In the genomic region with DNA sequence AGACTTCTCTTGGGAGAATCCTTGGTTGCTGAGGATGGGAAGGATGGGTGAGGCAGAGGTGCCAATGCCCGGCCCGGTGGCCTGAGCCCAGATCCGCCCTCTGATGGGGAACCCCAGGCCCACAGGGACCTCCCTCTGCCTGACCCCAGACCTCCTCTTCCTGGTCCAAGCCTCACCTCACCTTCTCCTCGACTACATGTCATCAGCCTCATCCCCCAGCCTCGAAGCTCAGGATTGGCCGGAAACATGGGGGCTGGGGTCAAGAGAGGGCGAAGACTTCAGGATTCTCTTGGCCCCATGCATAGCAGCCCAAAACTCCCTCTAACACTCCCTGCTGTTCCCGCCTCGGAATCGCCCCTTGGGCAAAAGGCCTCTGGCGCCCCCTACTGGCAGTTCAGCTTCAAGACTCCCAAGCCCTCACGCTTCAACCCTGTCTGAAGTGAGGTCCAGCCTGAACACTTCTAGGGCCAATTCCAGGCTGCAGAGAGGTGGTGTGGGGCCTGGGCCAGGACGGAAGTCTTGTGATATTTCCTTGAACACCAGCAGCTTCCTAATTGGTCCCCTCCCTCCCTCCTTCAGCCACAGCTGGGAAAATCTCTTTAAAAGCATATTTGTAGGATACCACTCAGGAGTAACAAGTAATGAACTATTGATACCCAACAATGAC, we compare ENCODE assay signal across 8 cellular contexts. TPM values are rescaled to one million over a fixed set of nuclear protein-coding genes. Genes with fewer than 3 reads are reported as not detected.
DNase-seq lines count a peak whose midpoint lies in the region; ATAC-seq and TF ChIP-seq lines count a peak whose summit lies in the region.

No MANE protein-coding gene starts in this region.

- no peak overlapping the region for H3K27ac ChIP-seq in neutrophil
- H3K27ac ChIP-seq in substantia nigra (ENCODE audit: low read depth, low read length, poor library complexity, severe bottlenecking): no peak overlapping the region

- H3K27me3 ChIP-seq in MG63 (no peaks in the 10 kb centered on the region), neutrophil (peaks cover 26% of the 10 kb centered on the region)

- ATAC-seq in GM21381 (IDR thresholded peaks at IDR 0.05; ENCODE audit: unreplicated experiment): no peak

- H3K4me3 ChIP-seq in GM12864 (ENCODE audit: low read depth, low read length) (no peak overlapping the region), MG63 (no peak overlapping the region), fibroblast of pulmonary artery (replicated peaks; ENCODE audit: low read depth, low read length) (no peak overlapping the region), neutrophil (ENCODE audit: low read depth in 1 of 2, low read length in 1 of 2) (no peak overlapping the region)

- no peaks in the 10 kb centered on the region for H3K9me3 Mint-ChIP-seq in activated T-helper 2 cell treated with anti-CD3 and anti-CD28 coated beads, Interferon-gamma antibody, Interleukin-2, Interleukin-4, amounts not matched to agents 10 μg/mL and 5 μg/mL and 100 μg/mL, durations not matched to agents 14 hours and 24 hours and 36 hours

- intact Hi-C loops in activated T-helper 2 cell treated with anti-CD3 and anti-CD28 coated beads, Interferon-gamma antibody, Interleukin-2, Interleukin-4, amounts not matched to agents 10 μg/mL and 5 μg/mL and 100 μg/mL, durations not matched to agents 14 hours and 24 hours and 36 hours (cut with micrococcal nuclease): loop anchor here (1.0 to 2.0 kb wide), 3 partner anchors 73 to 166 kb away; no protein-coding TSS in a partner anchor

- no peak overlapping the region for H3K4me3 Mint-ChIP-seq in activated T-helper 2 cell treated with anti-CD3 and anti-CD28 coated beads, Interferon-gamma antibody, Interleukin-2, Interleukin-4, amounts not matched to agents 10 μg/mL and 5 μg/mL and 100 μg/mL, durations not matched to agents 14 hours and 24 hours and 36 hours (ENCODE audit: low read depth)

- H3K9me3 ChIP-seq in MG63 (no peaks in the 10 kb centered on the region), neutrophil (no peaks in the 10 kb centered on the region)

- TF ChIP-seq CTCF in GM12864 (IDR thresholded peaks at IDR 0.05; ENCODE audit: low read depth, low read length, missing control alignments) (peak; percentile 95), fibroblast of pulmonary artery (IDR thresholded peaks at IDR 0.05; ENCODE audit: low read length, missing control alignments) (peak; percentile 99), neutrophil (IDR thresholded peaks at IDR 0.05) (peak; percentile 95)

- H3K27me3 Mint-ChIP-seq in activated T-helper 2 cell treated with anti-CD3 and anti-CD28 coated beads, Interferon-gamma antibody, Interleukin-2, Interleukin-4, amounts not matched to agents 10 μg/mL and 5 μg/mL and 100 μg/mL, durations not matched to agents 14 hours and 24 hours and 36 hours (ENCODE audit: low read depth): peaks cover 2% of the 10 kb centered on the region

- H3K27ac Mint-ChIP-seq in activated T-helper 2 cell treated with anti-CD3 and anti-CD28 coated beads, Interferon-gamma antibody, Interleukin-2, Interleukin-4, amounts not matched to agents 10 μg/mL and 5 μg/mL and 100 μg/mL, durations not matched to agents 14 hours and 24 hours and 36 hours: peak overlapping the region; percentile 69

- H3K36me3 Mint-ChIP-seq in activated T-helper 2 cell treated with anti-CD3 and anti-CD28 coated beads, Interferon-gamma antibody, Interleukin-2, Interleukin-4, amounts not matched to agents 10 μg/mL and 5 μg/mL and 100 μg/mL, durations not matched to agents 14 hours and 24 hours and 36 hours (ENCODE audit: low read depth): no peaks in the 10 kb centered on the region

- H3K36me3 ChIP-seq in MG63 (no peaks in the 10 kb centered on the region), neutrophil (no peaks in the 10 kb centered on the region)

- peaks cover 22% of the 10 kb centered on the region for H3K4me1 Mint-ChIP-seq in activated T-helper 2 cell treated with anti-CD3 and anti-CD28 coated beads, Interferon-gamma antibody, Interleukin-2, Interleukin-4, amounts not matched to agents 10 μg/mL and 5 μg/mL and 100 μg/mL, durations not matched to agents 14 hours and 24 hours and 36 hours (ENCODE audit: low read depth)

- peaks cover 0 to 9% of the 10 kb centered on the region in 2 experiments for H3K4me1 ChIP-seq in neutrophil (ENCODE audit: control insufficient read depth in 1 of 2, insufficient read depth in 1 of 2, low read depth in 1 of 2, low read length in 1 of 2)

- DNase-seq in GM12864 (ENCODE audit: low read depth) (peak; percentile 66), MG63 (peak; percentile 85), SHP77 (lab: John Stamatoyannopoulos, UW) (peak; percentile 55 to 77), fibroblast of pulmonary artery (ENCODE audit: low read depth) (peak; percentile 87), substantia nigra (lab: John Stamatoyannopoulos, UW) (peak in 47 of 49 donors; percentile 16 to 89 (median 70))
- DNase-seq in activated T-helper 2 cell treated with anti-CD3 and anti-CD28 coated beads, Interferon-gamma antibody, Interleukin-2, Interleukin-4, amounts not matched to agents 10 μg/mL and 5 μg/mL and 100 μg/mL, durations not matched to agents 14 hours and 24 hours and 36 hours (ENCODE audit: low spot score): peak; percentile 79

RNA-seq across cellular contexts. Expression of a gene that starts 47.2 kb away (rescaled TPM):
- 0.07 and 1.5 TPM in 2 replicates for total RNA-seq in MG63 (2014; rRNA removed; shearing (Covaris generic); ENCODE audit: low replicate concordance)
- total RNA-seq in activated T-helper 2 cell treated with anti-CD3 and anti-CD28 coated beads, Interferon-gamma antibody, Interleukin-2, Interleukin-4, amounts not matched to agents 10 μg/mL and 5 μg/mL and 100 μg/mL, durations not matched to agents 14 hours and 24 hours and 36 hours: 50.7 and 58.0 TPM in 2 replicates

Comparison
In these comparisons a context has a peak if more than half of its experiments do, and no peak if none do; other contexts are left out.
1. RNA of a gene that starts 47.2 kb away (total RNA-seq): 50.7 to 58.0 TPM in activated T-helper 2 cell treated with anti-CD3 and anti-CD28 coated beads, Interferon-gamma antibody, Interleukin-2, Interleukin-4, amounts not matched to agents 10 μg/mL and 5 μg/mL and 100 μg/mL, durations not matched to agents 14 hours and 24 hours and 36 hours; 0.07 to 1.5 TPM in MG63; every median in the first group is over 10 times any median in the second.
2. Peak in every context shown above with its lines, with median percentiles within 50 percentile points of each other: DNase-seq and CTCF ChIP-seq.